ENCODE assay signal across 1 cellular context in genomic region chr12:62800707-62801400, GRCh38.
TF ChIP-seq lines count a peak whose summit lies in the region.

No MANE protein-coding gene starts in this region.

TF ChIP-seq in WTC11, 78 proteins besides CTCF, POLR2A, EP300 and RAD21 (continued from another document):
- TF ChIP-seq ZNF532 (CRISPR knock-in tag; IDR thresholded peaks at IDR 0.05; ENCODE audit: borderline replicate concordance) = no peak
- no peak for TF ChIP-seq ZNF396 (CRISPR knock-in tag; IDR thresholded peaks at IDR 0.05; ENCODE audit: borderline replicate concordance)
- TF ChIP-seq JAZF1 (CRISPR knock-in tag; IDR thresholded peaks at IDR 0.05) = no peak
- TF ChIP-seq, protein P1, sequence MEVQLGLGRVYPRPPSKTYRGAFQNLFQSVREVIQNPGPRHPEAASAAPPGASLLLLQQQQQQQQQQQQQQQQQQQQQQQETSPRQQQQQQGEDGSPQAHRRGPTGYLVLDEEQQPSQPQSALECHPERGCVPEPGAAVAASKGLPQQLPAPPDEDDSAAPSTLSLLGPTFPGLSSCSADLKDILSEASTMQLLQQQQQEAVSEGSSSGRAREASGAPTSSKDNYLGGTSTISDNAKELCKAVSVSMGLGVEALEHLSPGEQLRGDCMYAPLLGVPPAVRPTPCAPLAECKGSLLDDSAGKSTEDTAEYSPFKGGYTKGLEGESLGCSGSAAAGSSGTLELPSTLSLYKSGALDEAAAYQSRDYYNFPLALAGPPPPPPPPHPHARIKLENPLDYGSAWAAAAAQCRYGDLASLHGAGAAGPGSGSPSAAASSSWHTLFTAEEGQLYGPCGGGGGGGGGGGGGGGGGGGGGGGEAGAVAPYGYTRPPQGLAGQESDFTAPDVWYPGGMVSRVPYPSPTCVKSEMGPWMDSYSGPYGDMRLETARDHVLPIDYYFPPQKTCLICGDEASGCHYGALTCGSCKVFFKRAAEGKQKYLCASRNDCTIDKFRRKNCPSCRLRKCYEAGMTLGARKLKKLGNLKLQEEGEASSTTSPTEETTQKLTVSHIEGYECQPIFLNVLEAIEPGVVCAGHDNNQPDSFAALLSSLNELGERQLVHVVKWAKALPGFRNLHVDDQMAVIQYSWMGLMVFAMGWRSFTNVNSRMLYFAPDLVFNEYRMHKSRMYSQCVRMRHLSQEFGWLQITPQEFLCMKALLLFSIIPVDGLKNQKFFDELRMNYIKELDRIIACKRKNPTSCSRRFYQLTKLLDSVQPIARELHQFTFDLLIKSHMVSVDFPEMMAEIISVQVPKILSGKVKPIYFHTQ (CRISPR knock-in tag; IDR thresholded peaks at IDR 0.05) = no peak
- TF ChIP-seq, protein P2, sequence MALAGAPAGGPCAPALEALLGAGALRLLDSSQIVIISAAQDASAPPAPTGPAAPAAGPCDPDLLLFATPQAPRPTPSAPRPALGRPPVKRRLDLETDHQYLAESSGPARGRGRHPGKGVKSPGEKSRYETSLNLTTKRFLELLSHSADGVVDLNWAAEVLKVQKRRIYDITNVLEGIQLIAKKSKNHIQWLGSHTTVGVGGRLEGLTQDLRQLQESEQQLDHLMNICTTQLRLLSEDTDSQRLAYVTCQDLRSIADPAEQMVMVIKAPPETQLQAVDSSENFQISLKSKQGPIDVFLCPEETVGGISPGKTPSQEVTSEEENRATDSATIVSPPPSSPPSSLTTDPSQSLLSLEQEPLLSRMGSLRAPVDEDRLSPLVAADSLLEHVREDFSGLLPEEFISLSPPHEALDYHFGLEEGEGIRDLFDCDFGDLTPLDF (CRISPR knock-in tag; IDR thresholded peaks at IDR 0.05) = no peak
- TF ChIP-seq NFATC4 (CRISPR knock-in tag; IDR thresholded peaks at IDR 0.05) = no peak
- no peak for TF ChIP-seq USF2 (CRISPR knock-in tag; IDR thresholded peaks at IDR 0.05)
- TF ChIP-seq TCF7 (CRISPR knock-in tag; IDR thresholded peaks at IDR 0.05; ENCODE audit: low read depth) = no peak
- no peak for TF ChIP-seq FOXK1 (CRISPR knock-in tag; IDR thresholded peaks at IDR 0.05)
- no peak for TF ChIP-seq NFYB (CRISPR knock-in tag; conservative IDR thresholded peaks at IDR 0.05; ENCODE audit: low read depth)
- TF ChIP-seq, protein P3, sequence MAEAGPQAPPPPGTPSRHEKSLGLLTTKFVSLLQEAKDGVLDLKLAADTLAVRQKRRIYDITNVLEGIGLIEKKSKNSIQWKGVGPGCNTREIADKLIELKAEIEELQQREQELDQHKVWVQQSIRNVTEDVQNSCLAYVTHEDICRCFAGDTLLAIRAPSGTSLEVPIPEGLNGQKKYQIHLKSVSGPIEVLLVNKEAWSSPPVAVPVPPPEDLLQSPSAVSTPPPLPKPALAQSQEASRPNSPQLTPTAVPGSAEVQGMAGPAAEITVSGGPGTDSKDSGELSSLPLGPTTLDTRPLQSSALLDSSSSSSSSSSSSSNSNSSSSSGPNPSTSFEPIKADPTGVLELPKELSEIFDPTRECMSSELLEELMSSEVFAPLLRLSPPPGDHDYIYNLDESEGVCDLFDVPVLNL (CRISPR knock-in tag; IDR thresholded peaks at IDR 0.05; ENCODE audit: borderline replicate concordance, low read depth) = no peak
- TF ChIP-seq, protein P4, sequence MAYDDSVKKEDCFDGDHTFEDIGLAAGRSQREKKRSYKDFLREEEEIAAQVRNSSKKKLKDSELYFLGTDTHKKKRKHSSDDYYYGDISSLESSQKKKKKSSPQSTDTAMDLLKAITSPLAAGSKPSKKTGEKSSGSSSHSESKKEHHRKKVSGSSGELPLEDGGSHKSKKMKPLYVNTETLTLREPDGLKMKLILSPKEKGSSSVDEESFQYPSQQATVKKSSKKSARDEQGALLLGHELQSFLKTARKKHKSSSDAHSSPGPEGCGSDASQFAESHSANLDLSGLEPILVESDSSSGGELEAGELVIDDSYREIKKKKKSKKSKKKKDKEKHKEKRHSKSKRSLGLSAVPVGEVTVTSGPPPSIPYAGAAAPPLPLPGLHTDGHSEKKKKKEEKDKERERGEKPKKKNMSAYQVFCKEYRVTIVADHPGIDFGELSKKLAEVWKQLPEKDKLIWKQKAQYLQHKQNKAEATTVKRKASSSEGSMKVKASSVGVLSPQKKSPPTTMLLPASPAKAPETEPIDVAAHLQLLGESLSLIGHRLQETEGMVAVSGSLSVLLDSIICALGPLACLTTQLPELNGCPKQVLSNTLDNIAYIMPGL (CRISPR knock-in tag; IDR thresholded peaks at IDR 0.05) = no peak
